14 cellular contexts compared by ENCODE assay signal in the genomic region with DNA sequence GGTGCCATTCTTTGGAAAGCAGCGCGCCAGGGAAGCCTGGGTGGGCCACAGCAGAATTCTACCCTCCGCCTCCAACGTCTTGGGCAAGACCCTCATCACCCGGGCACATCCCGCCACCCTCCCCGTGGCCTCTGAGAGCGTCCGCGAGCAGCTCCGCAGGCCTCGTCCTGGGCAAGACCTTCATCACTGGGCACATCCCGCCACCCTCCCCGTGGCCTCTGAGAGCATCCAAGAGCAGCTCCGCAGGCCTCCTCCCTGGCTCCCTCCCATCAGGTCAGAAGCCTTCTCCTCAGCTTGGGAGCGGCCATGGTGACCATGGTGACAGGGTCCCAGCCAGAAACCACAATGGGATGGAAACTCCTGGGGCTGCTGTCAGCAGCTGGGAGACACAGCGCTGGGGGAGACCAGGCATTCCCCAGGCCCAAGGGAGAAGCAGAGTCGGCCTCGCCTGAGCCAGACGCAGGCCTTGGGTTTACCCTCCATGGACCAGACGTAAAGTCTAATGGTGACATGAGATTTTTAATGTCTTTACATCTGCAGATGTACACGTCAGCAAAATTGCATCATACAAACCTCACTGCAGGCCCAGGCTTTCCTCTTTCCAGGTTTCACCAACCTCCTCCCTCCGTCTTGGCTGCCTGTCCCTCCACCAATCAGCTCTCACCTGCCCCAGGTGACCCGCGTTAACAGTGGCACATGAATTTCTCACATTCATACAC.
"Had no signal": no experiment of that assay in that cellular context is flagged by ENCODE, and none has a peak within 500 bp of the region (broad histone marks: within the 10 kb centered on the region; RNA-seq: fewer than 3 reads in every experiment).

No MANE protein-coding gene starts in this region.

- H3K27ac Mint-ChIP-seq: activated naive CD4-positive, alpha-beta T cell treated with anti-CD3 and anti-CD28 coated beads, Interleukin-2, amount 10 ng/mL, durations not matched to agents 7 days and 5 days; dendritic cell treated with granulocyte-macrophage colony-stimulating factor and Interleukin-4, amounts not matched to agents 40 ng/mL and 50 ng/mL, for 4 days; natural killer cell treated with Interleukin-12 subunit alpha and Interleukin-12 subunit beta and Interleukin-15 and Interleukin-18, amount 100 ng/mL, for 72 hours; T-helper 2 cell treated with Interferon-gamma antibody and Interleukin-4, amounts not matched to agents 5 μg/mL and 100 μg/mL, for 36 hours had no signal

- H3K9me3 ChIP-seq: body of pancreas had no signal

- DNase-seq: activated CD4-positive, alpha-beta T cell treated with anti-CD3 and anti-CD28 coated beads, Interleukin-2, amount 50 U/mL, for 4 hours; activated CD8-positive, alpha-beta memory T cell treated with anti-CD3 and anti-CD28 coated beads, Interleukin-2, amount 50 U/mL, for 4 hours; activated naive CD4-positive, alpha-beta T cell treated with anti-CD3 and anti-CD28 coated beads, Interleukin-2, amount 10 ng/mL, durations not matched to agents 7 days and 5 days; body of pancreas; hippocampal formation; kidney glomerular epithelial cell; SW 1271 had no signal

- H3K27me3 Mint-ChIP-seq: activated naive CD4-positive, alpha-beta T cell treated with anti-CD3 and anti-CD28 coated beads, Interleukin-2, amount 10 ng/mL, durations not matched to agents 7 days and 5 days; central memory CD8-positive, alpha-beta T cell; dendritic cell treated with granulocyte-macrophage colony-stimulating factor and Interleukin-4, amounts not matched to agents 40 ng/mL and 50 ng/mL, for 4 days; natural killer cell treated with Interleukin-12 subunit alpha and Interleukin-12 subunit beta and Interleukin-15 and Interleukin-18, amount 100 ng/mL, for 72 hours had no signal

- H3K4me1 ChIP-seq: body of pancreas had no signal

- H3K9me3 Mint-ChIP-seq: activated naive CD4-positive, alpha-beta T cell treated with anti-CD3 and anti-CD28 coated beads, Interleukin-2, amount 10 ng/mL, durations not matched to agents 7 days and 5 days; natural killer cell treated with Interleukin-12 subunit alpha and Interleukin-12 subunit beta and Interleukin-15 and Interleukin-18, amount 100 ng/mL, for 72 hours had no signal

- H3K27me3 ChIP-seq: body of pancreas had no signal

- H3K4me1 Mint-ChIP-seq: activated naive CD4-positive, alpha-beta T cell treated with anti-CD3 and anti-CD28 coated beads, Interleukin-2, amount 10 ng/mL, durations not matched to agents 7 days and 5 days; central memory CD8-positive, alpha-beta T cell had no signal

- H3K27ac ChIP-seq: body of pancreas, skin epidermis had no signal

- H3K36me3 Mint-ChIP-seq: activated naive CD4-positive, alpha-beta T cell treated with anti-CD3 and anti-CD28 coated beads, Interleukin-2, amount 10 ng/mL, durations not matched to agents 7 days and 5 days; natural killer cell treated with Interleukin-12 subunit alpha and Interleukin-12 subunit beta and Interleukin-15 and Interleukin-18, amount 100 ng/mL, for 72 hours had no signal

- H3K4me3 Mint-ChIP-seq: activated naive CD4-positive, alpha-beta T cell treated with anti-CD3 and anti-CD28 coated beads, Interleukin-2, amount 10 ng/mL, durations not matched to agents 7 days and 5 days; central memory CD8-positive, alpha-beta T cell; dendritic cell treated with granulocyte-macrophage colony-stimulating factor and Interleukin-4, amounts not matched to agents 40 ng/mL and 50 ng/mL, for 4 days; natural killer cell treated with Interleukin-12 subunit alpha and Interleukin-12 subunit beta and Interleukin-15 and Interleukin-18, amount 100 ng/mL, for 72 hours; T-helper 2 cell treated with Interferon-gamma antibody and Interleukin-4, amounts not matched to agents 5 μg/mL and 100 μg/mL, for 36 hours had no signal

- ATAC-seq: activated CD4-positive, CD25-positive, alpha-beta regulatory T cell treated with anti-CD3 and anti-CD28 coated beads, Interleukin-2, amount 50 U/mL, for 24 hours; body of pancreas; natural killer cell treated with Interleukin-12 subunit alpha and Interleukin-12 subunit beta and Interleukin-15 and Interleukin-18, amount 100 ng/mL, for 72 hours had no signal

- H3K4me3 ChIP-seq: body of pancreas, lung, skin epidermis had no signal
